In genomic region chr9:134163374-134164196, GRCh38 we compare ENCODE assay signal across 9 cellular contexts. TPM values are rescaled to one million over a fixed set of nuclear protein-coding genes. Genes with fewer than 3 reads are reported as not detected.
DNase-seq lines count a peak whose midpoint lies in the region; ATAC-seq and TF ChIP-seq lines count a peak whose summit lies in the region.
"Had no signal": no experiment of that assay in that cellular context is flagged by ENCODE, and none has a peak within 500 bp of the region (broad histone marks: within the 10 kb centered on the region; RNA-seq: fewer than 3 reads in every experiment).

No MANE protein-coding gene starts in this region.

- no peak overlapping the region for H3K27ac ChIP-seq in RWPE1
- H3K27ac ChIP-seq: epithelial cell of prostate had no signal

- intact Hi-C loops in left colon (cut with DNase I, micrococcal nuclease) = no loop called here

- peak overlapping the region; percentile 32 to 45 for H3K4me3 ChIP-seq in cardiac fibroblast (replicated peaks in 1 of 2; ENCODE audit: low read depth in 2 of 2, low read length in 2 of 2)

- DNase-seq in NCI-H524 (lab: John Stamatoyannopoulos, UW) = peak; percentile 21 to 59
- DNase-seq in NCI-H524 treated with DMSO at 0.1 percent for 48 hours (lab: John Stamatoyannopoulos, UW) = no peak
- DNase-seq in activated CD4-positive, CD25-positive, alpha-beta regulatory T cell treated with anti-CD3 and anti-CD28 coated beads, Interleukin-2, amount 50 U/mL, for 16 hours (ENCODE audit: low read depth, low spot score) = peak; percentile 32
- DNase-seq in cardiac fibroblast (ENCODE audit: low read depth in 2 of 2) = peak; percentile 44 to 62
- DNase-seq in left colon = peak; percentile 67 to 80
- peak; percentile 52 to 65 for DNase-seq in stimulated activated CD4-positive, alpha-beta T cell treated with anti-CD3 and anti-CD28 coated beads, Interleukin-2, amount 100 ng/mL, for 48 hours
- DNase-seq in RWPE1 (ENCODE audit: low spot score) = no peak

- peak; percentile 49 for TF ChIP-seq CTCF in cardiac fibroblast (IDR thresholded peaks at IDR 0.05; ENCODE audit: low read depth, low read length)
- TF ChIP-seq CTCF in RWPE1 (conservative IDR thresholded peaks at IDR 0.05; ENCODE audit: low read depth) = no peak

- CTCF ChIA-PET in RWPE1 (lab: Yijun Ruan, JAX) = interaction anchor here (0.6 to 1.5 kb wide), 4 partner anchors 193 to 1079 kb away, joined by 3 to 5 read pairs (median 3); no protein-coding TSS in a partner anchor

- ATAC-seq in left colon (peak; percentile 52), HG02763 (IDR thresholded peaks at IDR 0.05; ENCODE audit: unreplicated experiment) (no peak)

- POLR2A ChIA-PET in RWPE1 (lab: Yijun Ruan, JAX; ENCODE audit: low non-redundant PET) = no interaction called here

RNA-seq across cellular contexts. Expression of gene RNU6ATAC, which starts 0.8 kb away (rescaled TPM):
- 100 to 1,000 TPM; 121 to 147 TPM for total RNA-seq in left colon

RNA-seq across cellular contexts. Expression of gene WDR5, which starts 27.7 kb away (rescaled TPM):
- 10 to 100 TPM; 20.7 to 22.7 TPM for total RNA-seq in left colon

Comparison
In these comparisons a context has a peak if more than half of its experiments do, and no peak if none do; other contexts are left out.
1. DNase-seq: peak in NCI-H524 (2 of 2), activated CD4-positive, CD25-positive, alpha-beta regulatory T cell treated with anti-CD3 and anti-CD28 coated beads, Interleukin-2, amount 50 U/mL, for 16 hours (single experiment), cardiac fibroblast (2 of 2), left colon (2 of 2) and stimulated activated CD4-positive, alpha-beta T cell treated with anti-CD3 and anti-CD28 coated beads, Interleukin-2, amount 100 ng/mL, for 48 hours (2 of 2); none in NCI-H524 treated with DMSO at 0.1 percent for 48 hours (single experiment) and RWPE1 (single experiment).